ENCODE assay signal across 14 cellular contexts in the genomic region with DNA sequence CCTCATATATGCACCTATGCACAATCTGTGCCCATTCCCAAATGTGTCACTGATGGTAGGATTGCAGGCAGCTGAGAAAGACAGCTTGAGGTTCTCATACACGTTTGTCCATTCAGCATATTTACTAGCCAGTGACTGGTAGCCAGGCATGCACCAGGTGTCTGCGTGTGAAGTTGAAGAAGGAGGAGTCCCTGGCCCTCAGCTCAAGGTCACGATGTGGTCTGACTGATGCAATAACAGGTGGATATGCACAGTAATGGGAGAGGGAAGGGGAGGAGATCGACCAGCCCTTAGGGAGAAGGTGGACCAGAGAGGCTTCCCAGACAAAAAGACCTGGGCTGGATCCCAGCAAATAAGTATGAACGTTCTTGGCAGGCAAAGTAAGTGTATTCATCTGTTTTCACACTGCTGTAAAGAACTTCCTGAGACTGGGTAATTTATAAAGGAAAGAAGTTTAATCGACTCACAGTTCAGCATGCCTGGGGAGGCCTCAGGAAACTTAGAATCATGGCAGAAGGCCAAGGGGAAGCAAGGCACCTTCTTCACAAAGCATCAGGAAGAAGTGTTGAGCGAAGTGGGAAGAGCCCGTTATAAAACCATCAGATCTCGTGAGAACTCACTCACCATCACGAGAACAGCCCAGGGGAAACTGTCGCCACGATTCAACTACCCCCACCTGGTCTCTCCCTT.
"Had no signal": no experiment of that assay in that cellular context is flagged by ENCODE, and none has a peak within 500 bp of the region (broad histone marks: within the 10 kb centered on the region; RNA-seq: fewer than 3 reads in every experiment).

No MANE protein-coding gene starts in this region.

- H3K36me3 Mint-ChIP-seq: activated naive CD4-positive, alpha-beta T cell treated with anti-CD3 and anti-CD28 coated beads, Interleukin-2, amount 10 ng/mL, durations not matched to agents 7 days and 5 days; immature natural killer cell; stimulated activated naive B cell treated with anti-CD40 and anti-IgM and Interleukin-4, amounts not matched to agents 10 μg/mL and 1 μg/mL and 100 μg/mL, for 72 hours had no signal

- ATAC-seq: effector memory CD8-positive, alpha-beta T cell; naive thymus-derived CD4-positive, alpha-beta T cell; sciatic nerve; stimulated activated naive B cell treated with anti-CD40 and anti-IgM and Interleukin-4, amounts not matched to agents 10 μg/mL and 1 μg/mL and 100 μg/mL, for 72 hours had no signal

- H3K4me3 Mint-ChIP-seq: activated naive CD4-positive, alpha-beta T cell treated with anti-CD3 and anti-CD28 coated beads, Interleukin-2, amount 10 ng/mL, durations not matched to agents 7 days and 5 days; effector memory CD8-positive, alpha-beta T cell; immature natural killer cell; naive thymus-derived CD4-positive, alpha-beta T cell; stimulated activated naive B cell treated with anti-CD40 and anti-IgM and Interleukin-4, amounts not matched to agents 10 μg/mL and 1 μg/mL and 100 μg/mL, for 72 hours had no signal

- H3K36me3 ChIP-seq: transverse colon had no signal

- H3K27me3 ChIP-seq: transverse colon had no signal

- DNase-seq: activated CD4-positive, CD25-positive, alpha-beta regulatory T cell; activated naive CD4-positive, alpha-beta T cell treated with anti-CD3 and anti-CD28 coated beads, Interleukin-2, amount 10 ng/mL, durations not matched to agents 7 days and 5 days; caudate nucleus; cortex of kidney; effector memory CD8-positive, alpha-beta T cell; erythroblast; immature natural killer cell; naive thymus-derived CD4-positive, alpha-beta T cell; stimulated activated CD4-positive, alpha-beta T cell treated with anti-CD3 and anti-CD28 coated beads, Interleukin-2, amount 100 ng/mL, for 24 hours; stimulated activated naive B cell treated with anti-CD40 and anti-IgM and Interleukin-4, amounts not matched to agents 10 μg/mL and 1 μg/mL and 100 μg/mL, for 72 hours; transverse colon had no signal

- H3K9me3 Mint-ChIP-seq: activated naive CD4-positive, alpha-beta T cell treated with anti-CD3 and anti-CD28 coated beads, Interleukin-2, amount 10 ng/mL, durations not matched to agents 7 days and 5 days; activated T-helper 2 cell treated with anti-CD3 and anti-CD28 coated beads, Interferon-gamma antibody, Interleukin-2, Interleukin-4, amounts not matched to agents 10 μg/mL and 5 μg/mL and 100 μg/mL, durations not matched to agents 14 hours and 24 hours and 36 hours; immature natural killer cell had no signal

- H3K4me3 ChIP-seq: lung, transverse colon had no signal

- H3K9me3 ChIP-seq: transverse colon had no signal

- H3K27ac ChIP-seq: transverse colon had no signal

- H3K4me1 Mint-ChIP-seq: activated naive CD4-positive, alpha-beta T cell treated with anti-CD3 and anti-CD28 coated beads, Interleukin-2, amount 10 ng/mL, durations not matched to agents 7 days and 5 days; naive thymus-derived CD4-positive, alpha-beta T cell; stimulated activated naive B cell treated with anti-CD40 and anti-IgM and Interleukin-4, amounts not matched to agents 10 μg/mL and 1 μg/mL and 100 μg/mL, for 72 hours had no signal

- H3K4me1 ChIP-seq: transverse colon had no signal

- H3K27ac Mint-ChIP-seq: activated naive CD4-positive, alpha-beta T cell treated with anti-CD3 and anti-CD28 coated beads, Interleukin-2, amount 10 ng/mL, durations not matched to agents 7 days and 5 days; activated T-helper 2 cell treated with anti-CD3 and anti-CD28 coated beads, Interferon-gamma antibody, Interleukin-2, Interleukin-4, amounts not matched to agents 10 μg/mL and 5 μg/mL and 100 μg/mL, durations not matched to agents 14 hours and 24 hours and 36 hours; effector memory CD8-positive, alpha-beta T cell; immature natural killer cell; naive thymus-derived CD4-positive, alpha-beta T cell; stimulated activated naive B cell treated with anti-CD40 and anti-IgM and Interleukin-4, amounts not matched to agents 10 μg/mL and 1 μg/mL and 100 μg/mL, for 72 hours had no signal
